ENCODE assay signal across 8 cellular contexts in the genomic region with DNA sequence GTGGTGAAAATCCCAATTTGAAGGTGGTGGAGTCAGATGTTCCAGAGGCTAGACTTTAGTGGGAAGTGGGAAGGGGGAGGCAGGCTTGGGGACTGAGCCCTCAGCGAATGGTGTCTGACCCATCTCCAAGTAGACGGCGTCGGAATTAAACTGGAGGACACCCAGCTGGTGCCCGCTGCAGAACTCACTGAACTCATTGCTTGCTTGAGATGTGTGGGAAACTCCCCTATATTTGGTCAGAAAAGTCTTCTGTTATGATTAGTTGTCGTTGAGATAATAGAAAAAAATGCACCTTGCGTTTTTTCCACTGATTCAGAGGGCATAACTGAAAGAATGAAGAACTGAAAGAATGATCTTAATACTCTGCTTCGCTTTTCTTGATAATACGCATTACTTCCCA. TPM values are rescaled to one million over a fixed set of nuclear protein-coding genes. Genes with fewer than 3 reads are reported as not detected.
DNase-seq lines count a peak whose midpoint lies in the region; ATAC-seq, FAIRE-seq and TF ChIP-seq lines count a peak whose summit lies in the region.

No MANE protein-coding gene starts in this region.

- no peaks in the 10 kb centered on the region for H3F3A ChIP-seq in neural cell (ENCODE audit: insufficient read depth, low read length, poor library complexity, severe bottlenecking)

- peak overlapping the region; percentile 76 for H3K4me3 Mint-ChIP-seq in dendritic cell treated with granulocyte-macrophage colony-stimulating factor and Interleukin-4, amounts not matched to agents 40 ng/mL and 50 ng/mL, for 4 days

- peaks cover 68% of the 10 kb centered on the region for H3K36me3 Mint-ChIP-seq in dendritic cell treated with granulocyte-macrophage colony-stimulating factor and Interleukin-4, amounts not matched to agents 40 ng/mL and 50 ng/mL, for 4 days (ENCODE audit: low read depth)

- peak; percentile 6 for DNase-seq in NCI-H226
- DNase-seq in HTR-8/SVneo (ENCODE audit: insufficient read length, low spot score), result no peak
- no peak for DNase-seq in germinal center (ENCODE audit: low spot score)
- DNase-seq in cortex of kidney (lab: John Stamatoyannopoulos, UW), result no peak

- peak overlapping the region; percentile 94 for H3K27ac ChIP-seq in neural cell (ENCODE audit: low read length)

- peaks cover 10% of the 10 kb centered on the region for H3K9me3 ChIP-seq in neural cell (ENCODE audit: low read length)

- no peaks in the 10 kb centered on the region for H4K20me1 ChIP-seq in neural cell (ENCODE audit: insufficient read depth)

- H3K9me2 ChIP-seq in neural cell (ENCODE audit: insufficient read depth, low read length), result no peaks in the 10 kb centered on the region

- H3K4me1 Mint-ChIP-seq in dendritic cell treated with granulocyte-macrophage colony-stimulating factor and Interleukin-4, amounts not matched to agents 40 ng/mL and 50 ng/mL, for 4 days (ENCODE audit: low read depth), result peaks cover 15% of the 10 kb centered on the region

- peaks cover 85% of the 10 kb centered on the region for H3K9me3 Mint-ChIP-seq in dendritic cell treated with granulocyte-macrophage colony-stimulating factor and Interleukin-4, amounts not matched to agents 40 ng/mL and 50 ng/mL, for 4 days

- H2AFZ ChIP-seq in neural cell (ENCODE audit: low read depth, low read length), result peak overlapping the region; percentile 94

- peaks cover 45% of the 10 kb centered on the region for H3K79me2 ChIP-seq in neural cell (replicated peaks; ENCODE audit: insufficient read depth, low read length)

- peak overlapping the region; percentile 98 for H3K27ac Mint-ChIP-seq in dendritic cell treated with granulocyte-macrophage colony-stimulating factor and Interleukin-4, amounts not matched to agents 40 ng/mL and 50 ng/mL, for 4 days

- TF ChIP-seq RAD21 in neural cell (conservative IDR thresholded peaks at IDR 0.05), result no peak

- peaks cover 18% of the 10 kb centered on the region for H3K36me3 ChIP-seq in neural cell (ENCODE audit: insufficient read depth, low read length)

- peak overlapping the region; percentile 81 for H3K4me3 ChIP-seq in neural cell (ENCODE audit: low read length)

- FAIRE-seq in HTR-8/SVneo (lab: Jason Lieb, UNC), result no peak

- no peaks in the 10 kb centered on the region for H3K27me3 Mint-ChIP-seq in dendritic cell treated with granulocyte-macrophage colony-stimulating factor and Interleukin-4, amounts not matched to agents 40 ng/mL and 50 ng/mL, for 4 days

- peak overlapping the region; percentile 56 for H3K4me2 ChIP-seq in neural cell (ENCODE audit: low read length)

- TF ChIP-seq EP300 in neural cell (conservative IDR thresholded peaks at IDR 0.05; ENCODE audit: poor library complexity, severe bottlenecking), result no peak

- no peaks in the 10 kb centered on the region for H3K27me3 ChIP-seq in neural cell (ENCODE audit: insufficient read depth, low read depth, low read length)

- TF ChIP-seq CTCF in neural cell (IDR thresholded peaks at IDR 0.05; ENCODE audit: poor library complexity, severe bottlenecking), result no peak

- intact Hi-C loops in dendritic cell treated with granulocyte-macrophage colony-stimulating factor and Interleukin-4, amounts not matched to agents 40 ng/mL and 50 ng/mL, for 4 days (cut with micrococcal nuclease), result no loop called here

- H3K9ac ChIP-seq in neural cell (ENCODE audit: low read length), result peak overlapping the region; percentile 95

- ATAC-seq in GM18868 (IDR thresholded peaks at IDR 0.05; ENCODE audit: unreplicated experiment) (peak; percentile 4), HG03280 (IDR thresholded peaks at IDR 0.05; ENCODE audit: unreplicated experiment) (no peak)

TF ChIP-seq in neural cell, 6 proteins besides CTCF, POLR2A, EP300 and RAD21:
- no peak for TF ChIP-seq EZH2 (IDR thresholded peaks at IDR 0.05; ENCODE audit: borderline replicate concordance, insufficient read depth, low read length, poor library complexity, severe bottlenecking)
- no peak for TF ChIP-seq TAF1 (IDR thresholded peaks at IDR 0.05; ENCODE audit: low read depth)
- no peak for TF ChIP-seq SMC3 (conservative IDR thresholded peaks at IDR 0.05; ENCODE audit: poor library complexity)
- TF ChIP-seq, protein P1, sequence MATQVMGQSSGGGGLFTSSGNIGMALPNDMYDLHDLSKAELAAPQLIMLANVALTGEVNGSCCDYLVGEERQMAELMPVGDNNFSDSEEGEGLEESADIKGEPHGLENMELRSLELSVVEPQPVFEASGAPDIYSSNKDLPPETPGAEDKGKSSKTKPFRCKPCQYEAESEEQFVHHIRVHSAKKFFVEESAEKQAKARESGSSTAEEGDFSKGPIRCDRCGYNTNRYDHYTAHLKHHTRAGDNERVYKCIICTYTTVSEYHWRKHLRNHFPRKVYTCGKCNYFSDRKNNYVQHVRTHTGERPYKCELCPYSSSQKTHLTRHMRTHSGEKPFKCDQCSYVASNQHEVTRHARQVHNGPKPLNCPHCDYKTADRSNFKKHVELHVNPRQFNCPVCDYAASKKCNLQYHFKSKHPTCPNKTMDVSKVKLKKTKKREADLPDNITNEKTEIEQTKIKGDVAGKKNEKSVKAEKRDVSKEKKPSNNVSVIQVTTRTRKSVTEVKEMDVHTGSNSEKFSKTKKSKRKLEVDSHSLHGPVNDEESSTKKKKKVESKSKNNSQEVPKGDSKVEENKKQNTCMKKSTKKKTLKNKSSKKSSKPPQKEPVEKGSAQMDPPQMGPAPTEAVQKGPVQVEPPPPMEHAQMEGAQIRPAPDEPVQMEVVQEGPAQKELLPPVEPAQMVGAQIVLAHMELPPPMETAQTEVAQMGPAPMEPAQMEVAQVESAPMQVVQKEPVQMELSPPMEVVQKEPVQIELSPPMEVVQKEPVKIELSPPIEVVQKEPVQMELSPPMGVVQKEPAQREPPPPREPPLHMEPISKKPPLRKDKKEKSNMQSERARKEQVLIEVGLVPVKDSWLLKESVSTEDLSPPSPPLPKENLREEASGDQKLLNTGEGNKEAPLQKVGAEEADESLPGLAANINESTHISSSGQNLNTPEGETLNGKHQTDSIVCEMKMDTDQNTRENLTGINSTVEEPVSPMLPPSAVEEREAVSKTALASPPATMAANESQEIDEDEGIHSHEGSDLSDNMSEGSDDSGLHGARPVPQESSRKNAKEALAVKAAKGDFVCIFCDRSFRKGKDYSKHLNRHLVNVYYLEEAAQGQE (IDR thresholded peaks at IDR 0.05; ENCODE audit: borderline replicate concordance), result no peak
- no peak for TF ChIP-seq POLR2AphosphoS5 (IDR thresholded peaks at IDR 0.05)
- TF ChIP-seq MXI1 (conservative IDR thresholded peaks at IDR 0.05; ENCODE audit: poor library complexity, severe bottlenecking), result no peak
TF ChIP-seq in neural cell: peak in this region for 0.

RNA-seq across cellular contexts. Expression of a gene that starts 0.9 kb away (rescaled TPM):
- 31.5 and 39.5 TPM in 2 replicates for polyA plus RNA-seq in neural cell
- polyA minus RNA-seq in neural cell, result 89.1 and 91.2 TPM in 2 replicates

RNA-seq across cellular contexts. Expression of a gene that starts 9.9 kb away (rescaled TPM):
- polyA plus RNA-seq in neural cell, result 7.5 and 14.6 TPM in 2 replicates
- polyA minus RNA-seq in neural cell, result 12.5 and 13.4 TPM in 2 replicates
